In the genomic region with DNA sequence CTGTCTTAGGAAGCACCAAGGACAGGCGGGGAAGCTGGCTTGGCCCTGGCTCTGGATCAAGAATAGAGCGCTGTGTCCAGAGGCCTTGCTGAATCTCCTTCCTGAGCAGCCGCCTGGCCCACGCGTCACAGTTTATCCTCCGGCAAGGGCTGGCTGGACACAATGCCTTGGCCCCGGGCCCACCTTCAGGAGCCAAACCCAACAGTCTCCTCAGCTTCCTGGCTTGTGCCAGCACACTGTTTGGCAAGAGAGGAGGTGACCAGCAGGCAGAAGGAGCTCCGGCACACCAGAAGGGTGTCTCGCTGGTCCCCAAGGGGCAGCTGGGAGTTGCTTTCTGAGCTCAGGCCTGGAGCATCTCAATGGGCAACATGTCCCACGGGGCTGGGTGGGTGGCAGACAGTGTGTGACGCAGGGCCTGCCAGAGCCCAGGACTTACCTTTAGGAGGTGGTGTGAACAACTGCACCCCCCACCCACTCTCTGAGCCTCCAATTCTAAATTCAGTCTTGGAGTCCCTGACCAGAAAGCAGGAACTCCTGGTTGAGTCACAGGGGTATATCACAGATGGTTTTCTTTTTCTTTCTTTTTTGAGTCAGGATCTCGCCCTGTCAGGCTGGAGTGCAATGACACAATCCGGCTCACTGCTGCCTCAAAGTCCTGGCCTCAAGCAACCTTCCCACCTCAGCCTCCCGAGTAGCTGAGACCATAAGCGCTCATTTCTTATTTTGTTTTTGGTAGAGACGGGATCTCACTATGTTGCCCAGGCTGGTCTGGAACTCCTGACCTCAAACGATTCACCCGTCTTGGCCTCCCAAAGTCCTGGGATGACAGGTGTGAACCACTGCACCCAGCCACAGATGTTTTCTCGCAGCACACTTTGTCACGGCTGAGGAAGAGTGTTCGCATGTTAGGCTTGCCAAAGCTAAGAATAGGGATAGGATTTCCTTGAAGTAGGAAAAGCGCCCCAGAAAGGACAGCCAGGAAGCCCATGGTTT, we compare ENCODE assay signal across 10 cellular contexts.
DNase-seq lines count a peak whose midpoint lies in the region; ATAC-seq lines count a peak whose summit lies in the region.
"Had no signal": no experiment of that assay in that cellular context is flagged by ENCODE, and none has a peak within 500 bp of the region (broad histone marks: within the 10 kb centered on the region; RNA-seq: fewer than 3 reads in every experiment).

No MANE protein-coding gene starts in this region.

- H3K4me3 ChIP-seq in NT2/D1 (ENCODE audit: insufficient read length, low read depth): no peak overlapping the region
- H3K4me3 ChIP-seq in rectal smooth muscle tissue (ENCODE audit: low read length): no peak overlapping the region

- peaks cover 5% of the 10 kb centered on the region for H3K4me1 ChIP-seq in NT2/D1 (ENCODE audit: insufficient read depth, insufficient read length)
- H3K4me1 ChIP-seq in rectal smooth muscle tissue (ENCODE audit: control insufficient read depth, insufficient read depth, low read length): peaks cover 8% of the 10 kb centered on the region

- H3K27me3 ChIP-seq in NT2/D1 (ENCODE audit: insufficient read depth, insufficient read length) (no peaks in the 10 kb centered on the region), rectal smooth muscle tissue (ENCODE audit: control insufficient read depth, insufficient read depth, low read length) (no peaks in the 10 kb centered on the region)

- H3K4me1 Mint-ChIP-seq in activated CD8-positive, alpha-beta memory T cell treated with anti-CD3 and anti-CD28 coated beads, Interleukin-2, amount 10 ng/mL, durations not matched to agents 7 days and 5 days: peaks cover 4% of the 10 kb centered on the region

- ATAC-seq in activated CD8-positive, alpha-beta memory T cell treated with anti-CD3 and anti-CD28 coated beads, Interleukin-2, amount 10 ng/mL, durations not matched to agents 7 days and 5 days: no peak
- ATAC-seq in GM21381 (IDR thresholded peaks at IDR 0.05; ENCODE audit: unreplicated experiment): no peak

- H3K27me3 Mint-ChIP-seq in activated CD8-positive, alpha-beta memory T cell treated with anti-CD3 and anti-CD28 coated beads, Interleukin-2, amount 10 ng/mL, durations not matched to agents 7 days and 5 days: no peaks in the 10 kb centered on the region

- H3K9ac ChIP-seq in NT2/D1 (ENCODE audit: insufficient read length, low read depth) (peak overlapping the region; percentile 10), rectal smooth muscle tissue (ENCODE audit: low read length) (peak overlapping the region; percentile 13)

- H3K36me3 Mint-ChIP-seq in activated CD8-positive, alpha-beta memory T cell treated with anti-CD3 and anti-CD28 coated beads, Interleukin-2, amount 10 ng/mL, durations not matched to agents 7 days and 5 days: no peaks in the 10 kb centered on the region

- H3K27ac Mint-ChIP-seq in activated CD8-positive, alpha-beta memory T cell treated with anti-CD3 and anti-CD28 coated beads, Interleukin-2, amount 10 ng/mL, durations not matched to agents 7 days and 5 days: no peak overlapping the region

- H3K36me3 ChIP-seq in NT2/D1 (ENCODE audit: insufficient read depth, insufficient read length, low read length) (no peaks in the 10 kb centered on the region), rectal smooth muscle tissue (ENCODE audit: control insufficient read depth, insufficient read depth, low read length) (no peaks in the 10 kb centered on the region)

- H3K9me3 ChIP-seq in NT2/D1 (ENCODE audit: insufficient read depth, low read length): no peaks in the 10 kb centered on the region

- peak overlapping the region; percentile 51 for H3K27ac ChIP-seq in rectal smooth muscle tissue (ENCODE audit: low read depth, low read length)

- H3K4me3 Mint-ChIP-seq in activated CD8-positive, alpha-beta memory T cell treated with anti-CD3 and anti-CD28 coated beads, Interleukin-2, amount 10 ng/mL, durations not matched to agents 7 days and 5 days: no peak overlapping the region

- DNase-seq in EH (ENCODE audit: low read depth) (peak; percentile 85), NT2/D1 (ENCODE audit: low read depth, low spot score) (no peak), fibroblast of peridontal ligament (ENCODE audit: extremely low read depth) (peak; percentile 67), germinal center (ENCODE audit: low spot score) (no peak), NCI-H345 treated with DMSO at 0.1 percent for 48 hours (lab: John Stamatoyannopoulos, UW; ENCODE audit: unreplicated experiment) (no peak)
- no peak for DNase-seq in activated CD8-positive, alpha-beta memory T cell treated with anti-CD3 and anti-CD28 coated beads, Interleukin-2, amount 10 ng/mL, durations not matched to agents 7 days and 5 days
- DNase-seq: hippocampal formation; stimulated activated CD4-positive, alpha-beta T cell treated with anti-CD3 and anti-CD28 coated beads, Interleukin-2, amount 100 ng/mL, for 24 hours had no signal

- CTCF ChIA-PET in activated CD8-positive, alpha-beta memory T cell treated with anti-CD3 and anti-CD28 coated beads, Interleukin-2, amount 10 ng/mL, durations not matched to agents 7 days and 5 days (lab: Charles Lee): no interaction called here

- H3K9me3 Mint-ChIP-seq in activated CD8-positive, alpha-beta memory T cell treated with anti-CD3 and anti-CD28 coated beads, Interleukin-2, amount 10 ng/mL, durations not matched to agents 7 days and 5 days (ENCODE audit: low read depth): no peaks in the 10 kb centered on the region

Comparison
In these comparisons a context has a peak if more than half of its experiments do, and no peak if none do; other contexts are left out.
1. DNase-seq: peak in EH (single experiment) and fibroblast of peridontal ligament (single experiment); none in NT2/D1 (single experiment), germinal center (single experiment), NCI-H345 treated with DMSO at 0.1 percent for 48 hours (single experiment) and activated CD8-positive, alpha-beta memory T cell treated with anti-CD3 and anti-CD28 coated beads, Interleukin-2, amount 10 ng/mL, durations not matched to agents 7 days and 5 days (single experiment).